In the genomic region with DNA sequence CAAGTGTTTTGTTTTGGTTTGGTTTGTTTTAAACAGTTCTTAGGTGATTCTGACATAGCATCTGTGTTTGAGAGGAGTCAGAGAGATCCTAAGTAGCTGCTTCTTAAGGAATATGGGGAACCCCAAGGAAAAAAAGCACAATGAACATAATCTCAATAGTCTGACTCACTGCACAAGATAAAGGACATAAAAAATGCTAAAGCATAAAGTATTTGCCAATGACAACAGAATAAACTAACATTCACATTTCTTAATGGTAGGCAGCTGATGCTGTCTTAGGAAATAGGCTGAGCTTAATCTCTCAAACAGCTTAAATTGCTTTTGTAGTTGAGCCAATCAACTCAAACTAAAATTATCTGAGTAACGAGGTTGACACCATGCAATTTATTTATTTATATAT, we compare ENCODE assay signal across 14 cellular contexts. TPM values are rescaled to one million over a fixed set of nuclear protein-coding genes. Genes with fewer than 3 reads are reported as not detected.
A peak's percentile ranks its signal among the peaks of the same experiment; 100 is the strongest.
DNase-seq lines count a peak whose midpoint lies in the region; TF ChIP-seq lines count a peak whose summit lies in the region.
"Had no signal": no experiment of that assay in that cellular context is flagged by ENCODE, and none has a peak within 500 bp of the region (broad histone marks: within the 10 kb centered on the region; RNA-seq: fewer than 3 reads in every experiment).

No MANE protein-coding gene starts in this region.

- no peaks in the 10 kb centered on the region for H3K9me3 ChIP-seq in PC-9 (ENCODE audit: insufficient read depth, low read depth)

- no peak for TF ChIP-seq CTCF in Calu3 (IDR thresholded peaks at IDR 0.05; ENCODE audit: unreplicated experiment)
- no peak for TF ChIP-seq CTCF in PC-9 (conservative IDR thresholded peaks at IDR 0.05)
- TF ChIP-seq CTCF in retinal pigment epithelial cell (conservative IDR thresholded peaks at IDR 0.05; ENCODE audit: low read depth, low read length), result no peak
- TF ChIP-seq CTCF in coronary artery (IDR thresholded peaks at IDR 0.05), result no peak

- H3K4me3 Mint-ChIP-seq in Calu3 (ENCODE audit: low read depth, unreplicated experiment), result peak overlapping the region; percentile 96
- H3K4me3 Mint-ChIP-seq: activated naive CD8-positive, alpha-beta T cell treated with anti-CD3 and anti-CD28 coated beads, Interleukin-2, amount 50 U/mL, for 24 hours had no signal

- H3K4me1 ChIP-seq in PC-9 (replicated peaks; ENCODE audit: insufficient read depth), result peaks cover 46% of the 10 kb centered on the region

- H3K4me3 ChIP-seq in PC-9 (no peak overlapping the region), retinal pigment epithelial cell (ENCODE audit: low read length) (no peak overlapping the region), coronary artery (no peak overlapping the region)

- no peaks in the 10 kb centered on the region for H3K9me2 ChIP-seq in PC-9 (ENCODE audit: insufficient read depth)

- intact Hi-C loops in Calu3 (cut with micrococcal nuclease; ENCODE audit: unreplicated experiment), result loop anchor here (5.0 kb wide), 1 partner anchor 146 kb away; no protein-coding TSS in a partner anchor
- intact Hi-C loops in PC-9 (cut with micrococcal nuclease; ENCODE audit: unreplicated experiment), result no loop called here

- DNase-seq in Calu3, result no peak
- DNase-seq in PC-9, result peak in 1 of 2 experiments; percentile 45
- DNase-seq in erythroblast (lab: John Stamatoyannopoulos, UW), result peak; percentile 22 to 53
- DNase-seq in retinal pigment epithelial cell (ENCODE audit: low read depth), result peak; percentile 66
- no peak for DNase-seq in activated naive CD4-positive, alpha-beta T cell treated with Interleukin-2 at 50 U/mL for 16 hours
- no peak for DNase-seq in coronary artery (ENCODE audit: low spot score)
- DNase-seq in substantia nigra (lab: John Stamatoyannopoulos, UW), result no peak
- DNase-seq: activated CD4-positive, alpha-beta T cell treated with anti-CD3 and anti-CD28 coated beads for 4 hours; activated naive CD8-positive, alpha-beta T cell treated with anti-CD3 and anti-CD28 coated beads, Interleukin-2, amount 50 U/mL, for 24 hours; activated T-cell treated with anti-CD3 and anti-CD28 coated beads for 4 hours; CD4-positive, alpha-beta memory T cell; NCI-H1417; NCI-H345; Right ventricle myocardium superior had no signal

- peaks cover 78% of the 10 kb centered on the region for H3K79me2 ChIP-seq in PC-9 (ENCODE audit: low read depth)

- peak overlapping the region; percentile 87 for H3K4me2 ChIP-seq in PC-9

- no peak for TF ChIP-seq POLR2A in erythroblast (IDR thresholded peaks at IDR 0.05; ENCODE audit: low read length)

- peaks cover 3% of the 10 kb centered on the region; the same call in 1 of the 2 replicates for H3K36me3 ChIP-seq in PC-9 (ENCODE audit: low read depth)

- peaks cover 32% of the 10 kb centered on the region for H3F3A ChIP-seq in PC-9 (ENCODE audit: insufficient read depth, low read depth)

- no peaks in the 10 kb centered on the region for H3K27me3 Mint-ChIP-seq in Calu3 (ENCODE audit: unreplicated experiment)
- H3K27me3 Mint-ChIP-seq: activated naive CD8-positive, alpha-beta T cell treated with anti-CD3 and anti-CD28 coated beads, Interleukin-2, amount 50 U/mL, for 24 hours; CD4-positive, alpha-beta memory T cell had no signal

- H3K36me3 Mint-ChIP-seq in Calu3 (ENCODE audit: insufficient read depth, unreplicated experiment), result peaks cover 46% of the 10 kb centered on the region

- H3K9me3 Mint-ChIP-seq in Calu3 (ENCODE audit: low read depth, unreplicated experiment), result no peaks in the 10 kb centered on the region
- H3K9me3 Mint-ChIP-seq: activated naive CD8-positive, alpha-beta T cell treated with anti-CD3 and anti-CD28 coated beads, Interleukin-2, amount 50 U/mL, for 24 hours; CD4-positive, alpha-beta memory T cell had no signal

- no peaks in the 10 kb centered on the region for H3K27me3 ChIP-seq in PC-9 (ENCODE audit: insufficient read depth, low read depth)

- peaks cover 11% of the 10 kb centered on the region for H4K20me1 ChIP-seq in PC-9 (ENCODE audit: insufficient read depth)

- CTCF ChIA-PET in Calu3 (lab: Charles Lee), result interaction anchor here (1.0 to 2.1 kb wide), 5 partner anchors 17 to 42 kb away, joined by 3 to 6 read pairs (median 5); partner anchors contain the start of gene ECT2
- CTCF ChIA-PET in PC-9 (lab: Charles Lee), result interaction anchor here (1.0 kb wide), 1 partner anchor 42 kb away, joined by 12 read pairs; the partner anchor contains the start of gene ECT2

- H3K27ac ChIP-seq in PC-9, result no peak overlapping the region
- no peak overlapping the region for H3K27ac ChIP-seq in coronary artery
- H3K27ac ChIP-seq in substantia nigra (ENCODE audit: low read depth, low read length, poor library complexity, severe bottlenecking), result no peak overlapping the region

- no peak overlapping the region for H2AFZ ChIP-seq in PC-9

- BruUV-seq in Calu3 (replicated peaks; lab: Mats Ljungman, UMichigan) (no TSS peak), PC-9 (replicated peaks; lab: Mats Ljungman, UMichigan) (no TSS peak)

- peak overlapping the region; percentile 98 for H3K27ac Mint-ChIP-seq in Calu3 (ENCODE audit: unreplicated experiment)
- H3K27ac Mint-ChIP-seq: activated naive CD8-positive, alpha-beta T cell treated with anti-CD3 and anti-CD28 coated beads, Interleukin-2, amount 50 U/mL, for 24 hours; CD4-positive, alpha-beta memory T cell had no signal

- POLR2A ChIA-PET in PC-9 (lab: Charles Lee; ENCODE audit: unreplicated experiment), result interaction anchor here (1.0 kb wide), 2 partner anchors 41 to 42 kb away, joined by 4 to 5 read pairs; partner anchors contain the start of gene ECT2

- peaks cover 57% of the 10 kb centered on the region for H3K4me1 Mint-ChIP-seq in Calu3 (ENCODE audit: low read depth, unreplicated experiment)

RNA-seq across cellular contexts. Expression of gene NCEH1, which starts 2.9 kb away (rescaled TPM):
- total RNA-seq in Calu3 (2022) (159 and 163 TPM in 2 replicates), PC-9 (2021) (39.6 and 43.5 TPM in 2 replicates)

RNA-seq across cellular contexts. Expression of gene ECT2, which starts 42.6 kb away (rescaled TPM):
- total RNA-seq in Calu3 (2022) (170 and 201 TPM in 2 replicates), PC-9 (2021) (128 and 145 TPM in 2 replicates)

Comparison
In these comparisons a context has a peak if more than half of its experiments do, and no peak if none do; other contexts are left out.
1. DNase-seq: peak in erythroblast (2 of 2) and retinal pigment epithelial cell (single experiment); none in Calu3 (single experiment), activated naive CD4-positive, alpha-beta T cell treated with Interleukin-2 at 50 U/mL for 16 hours (single experiment), coronary artery (single experiment) and substantia nigra (0 of 49).